In genomic region chr6:47097092-47097945, GRCh38 we compare ENCODE assay signal across 8 cellular contexts. TPM values are rescaled to one million over a fixed set of nuclear protein-coding genes. Genes with fewer than 3 reads are reported as not detected.
DNase-seq lines count a peak whose midpoint lies in the region; ATAC-seq and TF ChIP-seq lines count a peak whose summit lies in the region.

No MANE protein-coding gene starts in this region.

- H3K27me3 ChIP-seq in thymus (ENCODE audit: control insufficient read depth, insufficient read depth) = no peaks in the 10 kb centered on the region

- DNase-seq in NCI-H1105 treated with DMSO at 0.1 percent for 48 hours (lab: John Stamatoyannopoulos, UW) = peak; percentile 84
- peak; percentile 66 for DNase-seq in SKM-1 (lab: John Stamatoyannopoulos, UW; ENCODE audit: unreplicated experiment)
- peak; percentile 71 to 79 for DNase-seq in dermis microvascular lymphatic vessel endothelial cell (ENCODE audit: low read depth in 2 of 2)
- DNase-seq in lung microvascular endothelial cell (ENCODE audit: low read depth in 2 of 2) = peak; percentile 74 to 78

- no peak overlapping the region for H3K27ac ChIP-seq in C4-2B
- peak overlapping the region; percentile 49 for H3K27ac ChIP-seq in thymus (ENCODE audit: low read depth)

- no peaks in the 10 kb centered on the region for H3K36me3 ChIP-seq in thymus (ENCODE audit: control insufficient read depth, insufficient read depth)

- 53% methylated on average over 8 of the region's 8 CpGs for WGBS in thymus

- no peaks in the 10 kb centered on the region for H3K9me3 ChIP-seq in thymus (ENCODE audit: control insufficient read depth)

- peak; percentile 86 for TF ChIP-seq CTCF in C4-2B (conservative IDR thresholded peaks at IDR 0.05)

- no peak overlapping the region for H3K4me3 ChIP-seq in thymus (ENCODE audit: low read length)

- peaks cover 13% of the 10 kb centered on the region for H3K4me1 ChIP-seq in thymus (ENCODE audit: control insufficient read depth, insufficient read depth, low read length)

- peak; percentile 94 for ATAC-seq in GM18858 (IDR thresholded peaks at IDR 0.05; ENCODE audit: unreplicated experiment)
- ATAC-seq in HG02943 (IDR thresholded peaks at IDR 0.05; ENCODE audit: low read depth, unreplicated experiment) = peak; percentile 96

RNA-seq across cellular contexts. Expression of gene ADGRF1, which starts 55.2 kb away (rescaled TPM):
- total RNA-seq in dermis microvascular lymphatic vessel endothelial cell (not detected in 2 replicates), lung microvascular endothelial cell (not detected in 2 replicates)
- polyA plus RNA-seq in thymus = 0.66 TPM
